ENCODE assay signal across 28 cellular contexts in the genomic region with DNA sequence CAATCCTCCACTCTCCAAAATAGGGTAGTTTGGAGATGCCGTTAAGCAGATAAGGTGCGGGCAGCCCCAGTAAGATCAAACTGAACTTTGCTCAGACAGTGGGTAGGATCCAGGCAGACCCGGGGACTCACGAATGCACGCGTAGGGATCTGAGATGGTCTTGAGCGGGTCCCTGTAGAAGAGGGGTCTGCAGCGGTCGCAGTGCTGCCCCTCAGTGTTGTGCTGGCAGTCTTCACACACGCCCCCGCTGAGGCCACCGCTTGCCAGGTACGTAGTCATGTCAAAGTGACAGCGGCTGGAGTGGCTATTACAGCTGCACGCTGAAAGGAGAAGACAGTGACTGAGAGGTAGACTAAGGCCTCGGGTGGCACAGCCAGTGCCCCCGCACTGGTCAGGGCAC. TPM values are rescaled to one million over a fixed set of nuclear protein-coding genes. Genes with fewer than 3 reads are reported as not detected.
"Had no signal": no experiment of that assay in that cellular context is flagged by ENCODE, and none has a peak within 500 bp of the region (broad histone marks: within the 10 kb centered on the region; RNA-seq: fewer than 3 reads in every experiment).

No MANE protein-coding gene starts in this region.

- H3K4me1 ChIP-seq: body of pancreas, right lobe of liver had no signal

- H3K36me3 ChIP-seq: gastroesophageal sphincter, ovary, right lobe of liver, thoracic aorta had no signal

- H3K27ac ChIP-seq: body of pancreas, epithelial cell of prostate, gastroesophageal sphincter, ovary, right lobe of liver, thoracic aorta had no signal

- H3K4me3 ChIP-seq: body of pancreas, gastroesophageal sphincter, ovary, right lobe of liver, thoracic aorta had no signal

- H3K36me3 Mint-ChIP-seq: activated CD8-positive, alpha-beta memory T cell treated with anti-CD3 and anti-CD28 coated beads, Interleukin-2, amount 10 ng/mL, durations not matched to agents 7 days and 5 days; activated naive CD8-positive, alpha-beta T cell; naive B cell; stimulated activated effector memory CD8-positive, alpha-beta T cell treated with anti-CD3 and anti-CD28 coated beads, Interleukin-12 subunit alpha, Interleukin-12 subunit beta, amount 100 ng/mL, for 72 hours; type B pancreatic cell had no signal

- H3K4me1 Mint-ChIP-seq: activated B cell treated with CpG ODN at 0.5 μM for 24 hours; activated CD8-positive, alpha-beta memory T cell treated with anti-CD3 and anti-CD28 coated beads, Interleukin-2, amount 10 ng/mL, durations not matched to agents 7 days and 5 days; naive B cell; nephron progenitor cell; stimulated activated effector memory CD8-positive, alpha-beta T cell treated with anti-CD3 and anti-CD28 coated beads, Interleukin-12 subunit alpha, Interleukin-12 subunit beta, amount 100 ng/mL, for 72 hours had no signal

- H3K9me3 ChIP-seq: body of pancreas, gastroesophageal sphincter, ovary, right lobe of liver, thoracic aorta had no signal

- DNase-seq: activated B cell treated with CpG ODN at 0.5 μM for 24 hours; activated CD8-positive, alpha-beta memory T cell treated with anti-CD3 and anti-CD28 coated beads, Interleukin-2, amount 10 ng/mL, durations not matched to agents 7 days and 5 days; activated CD8-positive, alpha-beta T cell treated with anti-CD3 and anti-CD28 coated beads, Interleukin-2, amount 10 ng/mL, durations not matched to agents 7 days and 5 days; activated naive CD4-positive, alpha-beta T cell; activated T-cell treated with anti-CD3 and anti-CD28 coated beads, Interleukin-2, amount 50 U/mL, for 48 hours; aorta; body of pancreas; effector CD4-positive, alpha-beta T cell; hippocampal formation; kidney; left colon; mammary epithelial cell; naive B cell; nephron progenitor cell; ovary; right lobe of liver; stimulated activated CD4-positive, alpha-beta T cell treated with anti-CD3 and anti-CD28 coated beads, Interleukin-4, amount 100 ng/mL, for 24 hours had no signal

- H3K27me3 ChIP-seq: body of pancreas, gastroesophageal sphincter, ovary, right lobe of liver had no signal

- H3K9me3 Mint-ChIP-seq: activated B cell treated with CpG ODN at 0.5 μM for 24 hours; mesothelial cell of epicardium; naive B cell; nephron progenitor cell; stimulated activated effector memory CD8-positive, alpha-beta T cell treated with anti-CD3 and anti-CD28 coated beads, Interleukin-12 subunit alpha, Interleukin-12 subunit beta, amount 100 ng/mL, for 72 hours; stimulated activated naive CD8-positive, alpha-beta T cell treated with anti-CD3 and anti-CD28 coated beads, Interleukin-15, Interleukin-2, amounts not matched to agents 100 ng/mL and 50 ng/mL, for 24 hours had no signal

- H3K27ac Mint-ChIP-seq: activated B cell treated with CpG ODN at 0.5 μM for 24 hours; activated CD8-positive, alpha-beta memory T cell treated with anti-CD3 and anti-CD28 coated beads, Interleukin-2, amount 10 ng/mL, durations not matched to agents 7 days and 5 days; activated CD8-positive, alpha-beta T cell treated with anti-CD3 and anti-CD28 coated beads, Interleukin-2, amount 10 ng/mL, durations not matched to agents 7 days and 5 days; activated naive CD8-positive, alpha-beta T cell; naive B cell; nephron progenitor cell; progenitor cell of endocrine pancreas; stimulated activated effector memory CD8-positive, alpha-beta T cell treated with anti-CD3 and anti-CD28 coated beads, Interleukin-12 subunit alpha, Interleukin-12 subunit beta, amount 100 ng/mL, for 72 hours; stimulated activated naive CD8-positive, alpha-beta T cell treated with anti-CD3 and anti-CD28 coated beads, Interleukin-15, Interleukin-2, amounts not matched to agents 100 ng/mL and 50 ng/mL, for 24 hours; type B pancreatic cell had no signal

- H3K4me3 Mint-ChIP-seq: activated B cell treated with CpG ODN at 0.5 μM for 24 hours; activated CD8-positive, alpha-beta memory T cell treated with anti-CD3 and anti-CD28 coated beads, Interleukin-2, amount 10 ng/mL, durations not matched to agents 7 days and 5 days; activated CD8-positive, alpha-beta T cell treated with anti-CD3 and anti-CD28 coated beads, Interleukin-2, amount 10 ng/mL, durations not matched to agents 7 days and 5 days; activated naive CD8-positive, alpha-beta T cell; mesothelial cell of epicardium; naive B cell; nephron progenitor cell; stimulated activated effector memory CD8-positive, alpha-beta T cell treated with anti-CD3 and anti-CD28 coated beads, Interleukin-12 subunit alpha, Interleukin-12 subunit beta, amount 100 ng/mL, for 72 hours; stimulated activated naive CD8-positive, alpha-beta T cell treated with anti-CD3 and anti-CD28 coated beads, Interleukin-15, Interleukin-2, amounts not matched to agents 100 ng/mL and 50 ng/mL, for 24 hours; type B pancreatic cell had no signal

- H3K27me3 Mint-ChIP-seq: activated naive CD8-positive, alpha-beta T cell; progenitor cell of endocrine pancreas; type B pancreatic cell had no signal

- ATAC-seq: activated CD8-positive, alpha-beta memory T cell treated with anti-CD3 and anti-CD28 coated beads, Interleukin-2, amount 10 ng/mL, durations not matched to agents 7 days and 5 days; activated CD8-positive, alpha-beta T cell treated with anti-CD3 and anti-CD28 coated beads, Interleukin-2, amount 10 ng/mL, durations not matched to agents 7 days and 5 days; body of pancreas; gastroesophageal sphincter; left colon; stimulated activated effector memory CD8-positive, alpha-beta T cell treated with anti-CD3 and anti-CD28 coated beads, Interleukin-12 subunit alpha, Interleukin-12 subunit beta, amount 100 ng/mL, for 72 hours had no signal

RNA-seq across cellular contexts. Expression of a gene that starts 27.2 kb away (rescaled TPM):
- total RNA-seq: activated B cell treated with CpG ODN at 0.5 μM for 24 hours; activated CD8-positive, alpha-beta memory T cell treated with anti-CD3 and anti-CD28 coated beads, Interleukin-2, amount 10 ng/mL, durations not matched to agents 7 days and 5 days; activated CD8-positive, alpha-beta T cell treated with anti-CD3 and anti-CD28 coated beads, Interleukin-2, amount 10 ng/mL, durations not matched to agents 7 days and 5 days; ovary; right lobe of liver; subcutaneous adipose tissue; T-helper 1 cell treated with Interleukin-12 subunit alpha and Interleukin-12 subunit beta and Interleukin-4 antibody, amounts not matched to agents 30 ng/mL and 1 ng/mL, for 36 hours had no signal
- polyA plus RNA-seq: aorta had no signal
